32 cellular contexts compared by ENCODE assay signal in the genomic region with DNA sequence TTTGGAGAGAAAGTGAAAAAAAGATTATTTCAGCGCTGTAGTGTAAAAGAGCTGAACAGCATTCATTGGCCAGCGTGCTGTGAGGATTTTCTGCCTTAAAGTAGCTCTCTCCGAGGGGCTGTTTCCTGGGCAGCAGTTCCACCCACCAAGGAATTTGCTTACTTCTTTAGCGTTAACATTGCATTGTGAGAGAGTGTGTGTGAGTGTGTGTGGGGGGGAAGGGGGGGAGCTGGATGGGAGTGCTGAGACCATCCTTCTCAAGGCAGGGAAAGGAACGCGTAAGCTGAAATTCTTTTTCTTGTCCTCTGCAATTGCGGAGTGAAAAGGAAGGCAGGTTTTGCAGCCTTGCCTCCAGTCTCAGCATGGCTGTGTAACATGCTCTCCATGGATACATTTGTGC.
"Had no signal": no experiment of that assay in that cellular context is flagged by ENCODE, and none has a peak within 500 bp of the region (broad histone marks: within the 10 kb centered on the region; RNA-seq: fewer than 3 reads in every experiment).

No MANE protein-coding gene starts in this region.

- H3K4me3 Mint-ChIP-seq: activated naive CD8-positive, alpha-beta T cell treated with anti-CD3 and anti-CD28 coated beads, Interleukin-2, amount 10 ng/mL, durations not matched to agents 7 days and 5 days; activated T-cell treated with anti-CD3 and anti-CD28 coated beads, Interleukin-2, amount 50 U/mL, for 72 hours; natural killer cell treated with Interleukin-12 subunit alpha and Interleukin-12 subunit beta and Interleukin-15 and Interleukin-18, amount 100 ng/mL, for 72 hours; T-helper 1 cell treated with Interleukin-12 subunit alpha and Interleukin-12 subunit beta and Interleukin-4 antibody, amounts not matched to agents 30 μg/mL and 1 μg/mL, for 36 hours had no signal

- H3K27ac Mint-ChIP-seq: activated naive CD8-positive, alpha-beta T cell treated with anti-CD3 and anti-CD28 coated beads, Interleukin-2, amount 10 ng/mL, durations not matched to agents 7 days and 5 days; activated T-cell treated with anti-CD3 and anti-CD28 coated beads, Interleukin-2, amount 50 U/mL, for 72 hours; natural killer cell treated with Interleukin-12 subunit alpha and Interleukin-12 subunit beta and Interleukin-15 and Interleukin-18, amount 100 ng/mL, for 72 hours; T-helper 1 cell treated with Interleukin-12 subunit alpha and Interleukin-12 subunit beta and Interleukin-4 antibody, amounts not matched to agents 30 μg/mL and 1 μg/mL, for 36 hours had no signal

- H3K27ac ChIP-seq: ascending aorta, brain microvascular endothelial cell, epithelial cell of prostate, esophagus squamous epithelium, parathyroid adenoma, psoas muscle, right atrium auricular region, spleen, thoracic aorta, VCaP had no signal

- ATAC-seq: activated T-cell treated with anti-CD3 and anti-CD28 coated beads, Interleukin-2, amount 50 U/mL, for 72 hours; psoas muscle had no signal

- H2AFZ ChIP-seq: parathyroid adenoma had no signal

- H3K4me3 ChIP-seq: ascending aorta, esophagus squamous epithelium, psoas muscle, right atrium auricular region, spleen, thoracic aorta had no signal

- FAIRE-seq: endometrium, islet of Langerhans, TTC549, urothelium cell line had no signal

- H3K9me3 Mint-ChIP-seq: activated naive CD8-positive, alpha-beta T cell treated with anti-CD3 and anti-CD28 coated beads, Interleukin-2, amount 10 ng/mL, durations not matched to agents 7 days and 5 days; activated T-cell treated with anti-CD3 and anti-CD28 coated beads, Interleukin-2, amount 50 U/mL, for 72 hours; natural killer cell treated with Interleukin-12 subunit alpha and Interleukin-12 subunit beta and Interleukin-15 and Interleukin-18, amount 100 ng/mL, for 72 hours; T-helper 1 cell treated with Interleukin-12 subunit alpha and Interleukin-12 subunit beta and Interleukin-4 antibody, amounts not matched to agents 30 μg/mL and 1 μg/mL, for 36 hours had no signal

- H3K36me3 Mint-ChIP-seq: activated naive CD8-positive, alpha-beta T cell treated with anti-CD3 and anti-CD28 coated beads, Interleukin-2, amount 10 ng/mL, durations not matched to agents 7 days and 5 days; natural killer cell treated with Interleukin-12 subunit alpha and Interleukin-12 subunit beta and Interleukin-15 and Interleukin-18, amount 100 ng/mL, for 72 hours had no signal

- H3K4me1 Mint-ChIP-seq: activated naive CD8-positive, alpha-beta T cell treated with anti-CD3 and anti-CD28 coated beads, Interleukin-2, amount 10 ng/mL, durations not matched to agents 7 days and 5 days had no signal

- H3K9me3 ChIP-seq: ascending aorta, esophagus squamous epithelium, psoas muscle, right atrium auricular region, spleen, thoracic aorta had no signal

- H3K79me2 ChIP-seq: parathyroid adenoma had no signal

- H3K9ac ChIP-seq: parathyroid adenoma had no signal

- DNase-seq: activated CD4-positive, alpha-beta T cell treated with anti-CD3 and anti-CD28 coated beads for 4 hours; activated CD4-positive, alpha-beta T cell treated with anti-CD3 and anti-CD28 coated beads, Interleukin-2, amount 50 U/mL, for 4 hours; activated effector memory CD4-positive, alpha-beta T cell treated with Interleukin-2 at 50 U/mL for 16 hours; activated naive CD4-positive, alpha-beta T cell treated with Interleukin-2 at 50 U/mL for 16 hours; activated naive CD8-positive, alpha-beta T cell treated with anti-CD3 and anti-CD28 coated beads, Interleukin-2, amount 10 ng/mL, durations not matched to agents 7 days and 5 days; activated T-cell treated with anti-CD3 and anti-CD28 coated beads for 4 hours; activated T-cell treated with anti-CD3 and anti-CD28 coated beads, Interleukin-2, amount 50 U/mL, for 72 hours; brain microvascular endothelial cell; effector CD4-positive, alpha-beta T cell; esophagus squamous epithelium; foreskin melanocyte; left ventricle myocardium superior; occipital lobe; psoas muscle; spleen; stimulated activated CD4-positive, alpha-beta T cell treated with anti-CD3 and anti-CD28 coated beads, Interleukin-2, amount 100 ng/mL, for 48 hours; stimulated activated naive CD4-positive, alpha-beta T cell treated with Interleukin-2 at 50 U/mL for 16 hours; SW 1271; T-helper 9 cell; trophoblast cell had no signal

- H3K36me3 ChIP-seq: ascending aorta, brain microvascular endothelial cell, esophagus squamous epithelium, right atrium auricular region, spleen, thoracic aorta had no signal

- H3K27me3 ChIP-seq: ascending aorta, brain microvascular endothelial cell, right atrium auricular region had no signal

- H3K4me1 ChIP-seq: ascending aorta, parathyroid adenoma, psoas muscle had no signal
